ENCODE assay signal across 1 cellular context in genomic region chr19:2815923-2816322, GRCh38.
TF ChIP-seq lines count a peak whose summit lies in the region.

No MANE protein-coding gene starts in this region.

TF ChIP-seq in IMR-90, 13 proteins besides CTCF, POLR2A, EP300 and RAD21 (continued from another document):
- TF ChIP-seq MXI1 (IDR thresholded peaks at IDR 0.05; ENCODE audit: borderline replicate concordance, low read depth, low read length) = no peak
